15 cellular contexts compared by ENCODE assay signal in genomic region chr19:54541712-54542111, GRCh38. TPM values are rescaled to one million over a fixed set of nuclear protein-coding genes. Genes with fewer than 3 reads are reported as not detected.
A peak's percentile ranks its signal among the peaks of the same experiment; 100 is the strongest.
DNase-seq lines count a peak whose midpoint lies in the region; ATAC-seq and TF ChIP-seq lines count a peak whose summit lies in the region.
"Had no signal": no experiment of that assay in that cellular context is flagged by ENCODE, and none has a peak within 500 bp of the region (broad histone marks: within the 10 kb centered on the region; RNA-seq: fewer than 3 reads in every experiment).

No MANE protein-coding gene starts in this region.

- CTCF ChIA-PET in activated CD8-positive, alpha-beta memory T cell treated with anti-CD3 and anti-CD28 coated beads, Interleukin-2, amount 10 ng/mL, durations not matched to agents 7 days and 5 days (lab: Charles Lee), result no interaction called here
- CTCF ChIA-PET in activated CD8-positive, alpha-beta T cell treated with anti-CD3 and anti-CD28 coated beads for 36 hours (lab: Charles Lee), result no interaction called here

- H3K27ac Mint-ChIP-seq in activated CD8-positive, alpha-beta memory T cell treated with anti-CD3 and anti-CD28 coated beads, Interleukin-2, amount 10 ng/mL, durations not matched to agents 7 days and 5 days, result no peak overlapping the region
- peak overlapping the region; percentile 16 for H3K27ac Mint-ChIP-seq in activated CD8-positive, alpha-beta T cell treated with anti-CD3 and anti-CD28 coated beads for 36 hours

- no peaks in the 10 kb centered on the region for H3K9me3 Mint-ChIP-seq in activated CD8-positive, alpha-beta memory T cell treated with anti-CD3 and anti-CD28 coated beads, Interleukin-2, amount 10 ng/mL, durations not matched to agents 7 days and 5 days (ENCODE audit: low read depth)
- no peaks in the 10 kb centered on the region for H3K9me3 Mint-ChIP-seq in activated CD8-positive, alpha-beta T cell treated with anti-CD3 and anti-CD28 coated beads for 36 hours

- no peaks in the 10 kb centered on the region for H3K79me2 ChIP-seq in hepatocyte

- no peak overlapping the region for H3K27ac ChIP-seq in hepatocyte
- H3K27ac ChIP-seq: SJCRH30 had no signal

- no peak for TF ChIP-seq CTCF in activated CD8-positive, alpha-beta T cell treated with anti-CD3 and anti-CD28 coated beads for 36 hours (IDR thresholded peaks at IDR 0.05)
- no peak for TF ChIP-seq CTCF in hepatocyte (IDR thresholded peaks at IDR 0.05; ENCODE audit: poor library complexity)

- no peaks in the 10 kb centered on the region for H3K36me3 ChIP-seq in hepatocyte (replicated peaks; ENCODE audit: insufficient read depth, low read depth)
- H3K36me3 ChIP-seq: SJCRH30 had no signal

- intact Hi-C loops in activated CD8-positive, alpha-beta T cell treated with anti-CD3 and anti-CD28 coated beads for 36 hours (cut with micrococcal nuclease), result no loop called here
- intact Hi-C loops in posterior vena cava (cut with DNase I), result no loop called here

- H3K27me3 ChIP-seq in hepatocyte, result no peaks in the 10 kb centered on the region
- H3K27me3 ChIP-seq: SJCRH30 had no signal

- DNase-seq in activated CD8-positive, alpha-beta memory T cell treated with anti-CD3 and anti-CD28 coated beads, Interleukin-2, amount 10 ng/mL, durations not matched to agents 7 days and 5 days, result no peak
- no peak for DNase-seq in activated CD8-positive, alpha-beta memory T cell treated with anti-CD3 and anti-CD28 coated beads, Interleukin-2, amount 50 U/mL, for 4 hours
- DNase-seq in Kasumi-1 (lab: John Stamatoyannopoulos, UW) (peak; percentile 11 to 13), posterior vena cava (ENCODE audit: low spot score) (peak; percentile 2), hepatocyte (ENCODE audit: low spot score) (no peak)
- DNase-seq in activated CD8-positive, alpha-beta T cell treated with anti-CD3 and anti-CD28 coated beads for 36 hours, result peak; percentile 12
- DNase-seq: H7, MM.1S, NCI-H1417, NCI-H1930, NCI-H446, NCI-H69, PC-3, SJCRH30 had no signal

- peaks cover 18% of the 10 kb centered on the region for H3K4me1 Mint-ChIP-seq in activated CD8-positive, alpha-beta memory T cell treated with anti-CD3 and anti-CD28 coated beads, Interleukin-2, amount 10 ng/mL, durations not matched to agents 7 days and 5 days
- H3K4me1 Mint-ChIP-seq in activated CD8-positive, alpha-beta T cell treated with anti-CD3 and anti-CD28 coated beads for 36 hours (ENCODE audit: low read depth), result peaks cover 9% of the 10 kb centered on the region

- WGBS in hepatocyte (ENCODE audit: low lambda C conversion rate, missing lambda C conversion rate), result 26% methylated on average over 2 of the region's 2 CpGs

- H3K4me2 ChIP-seq in hepatocyte, result no peak overlapping the region

- POLR2A ChIA-PET in activated CD8-positive, alpha-beta T cell treated with anti-CD3 and anti-CD28 coated beads for 36 hours (lab: Charles Lee), result no interaction called here

- H2AFZ ChIP-seq in hepatocyte, result no peak overlapping the region

- H3K4me3 Mint-ChIP-seq in activated CD8-positive, alpha-beta memory T cell treated with anti-CD3 and anti-CD28 coated beads, Interleukin-2, amount 10 ng/mL, durations not matched to agents 7 days and 5 days, result no peak overlapping the region
- no peak overlapping the region for H3K4me3 Mint-ChIP-seq in activated CD8-positive, alpha-beta T cell treated with anti-CD3 and anti-CD28 coated beads for 36 hours

- H3K9me2 ChIP-seq in hepatocyte (replicated peaks; ENCODE audit: insufficient read depth), result no peaks in the 10 kb centered on the region

- H3K4me1 ChIP-seq in hepatocyte (ENCODE audit: insufficient read depth), result no peaks in the 10 kb centered on the region
- H3K4me1 ChIP-seq: SJCRH30 had no signal

- peak; percentile 36 for ATAC-seq in activated CD8-positive, alpha-beta memory T cell treated with anti-CD3 and anti-CD28 coated beads, Interleukin-2, amount 10 ng/mL, durations not matched to agents 7 days and 5 days
- ATAC-seq in activated CD8-positive, alpha-beta T cell treated with anti-CD3 and anti-CD28 coated beads for 36 hours, result peak; percentile 80
- ATAC-seq in GM18498 (IDR thresholded peaks at IDR 0.05; ENCODE audit: unreplicated experiment), result no peak
- ATAC-seq: PC-3 had no signal

- H3K9me3 ChIP-seq in hepatocyte (ENCODE audit: low read depth), result no peaks in the 10 kb centered on the region
- H3K9me3 ChIP-seq: SJCRH30 had no signal

- H3K27me3 Mint-ChIP-seq in activated CD8-positive, alpha-beta memory T cell treated with anti-CD3 and anti-CD28 coated beads, Interleukin-2, amount 10 ng/mL, durations not matched to agents 7 days and 5 days, result peaks cover 5% of the 10 kb centered on the region
- peaks cover 4% of the 10 kb centered on the region for H3K27me3 Mint-ChIP-seq in activated CD8-positive, alpha-beta T cell treated with anti-CD3 and anti-CD28 coated beads for 36 hours

- peaks cover 14% of the 10 kb centered on the region for H3K36me3 Mint-ChIP-seq in activated CD8-positive, alpha-beta memory T cell treated with anti-CD3 and anti-CD28 coated beads, Interleukin-2, amount 10 ng/mL, durations not matched to agents 7 days and 5 days
- no peaks in the 10 kb centered on the region for H3K36me3 Mint-ChIP-seq in activated CD8-positive, alpha-beta T cell treated with anti-CD3 and anti-CD28 coated beads for 36 hours (ENCODE audit: low read depth)

- no peaks in the 10 kb centered on the region for H4K20me1 ChIP-seq in hepatocyte (ENCODE audit: insufficient read depth, poor library complexity, severe bottlenecking)

- H3K4me3 ChIP-seq in hepatocyte, result no peak overlapping the region
- H3K4me3 ChIP-seq: SJCRH30 had no signal

RNA-seq across cellular contexts. Expression of gene LILRA2, which starts 31.9 kb away (rescaled TPM):
- total RNA-seq in activated CD8-positive, alpha-beta memory T cell treated with anti-CD3 and anti-CD28 coated beads, Interleukin-2, amount 10 ng/mL, durations not matched to agents 7 days and 5 days, result under 1 TPM in 1 of 2 experiments, not detected in 1; 0.14 TPM
- total RNA-seq in activated CD8-positive, alpha-beta T cell treated with anti-CD3 and anti-CD28 coated beads for 36 hours, result not detected
- total RNA-seq in posterior vena cava (1 to 10 TPM; 2.8 to 6.6 TPM), hepatocyte (not detected in 2 replicates)
- not detected in 2 replicates for polyA plus RNA-seq in hepatocyte
- total RNA-seq: H7, PC-3, SJCRH30 had no signal

RNA-seq across cellular contexts. Expression of gene LAIR2, which starts 39.1 kb away (rescaled TPM):
- 1 to 10 TPM; 1.4 to 6.8 TPM for total RNA-seq in activated CD8-positive, alpha-beta memory T cell treated with anti-CD3 and anti-CD28 coated beads, Interleukin-2, amount 10 ng/mL, durations not matched to agents 7 days and 5 days
- 1 to 10 TPM; 1.5 to 2.1 TPM for total RNA-seq in activated CD8-positive, alpha-beta T cell treated with anti-CD3 and anti-CD28 coated beads for 36 hours
- total RNA-seq in posterior vena cava, result not detected
- total RNA-seq in hepatocyte, result not detected in 2 replicates
- polyA plus RNA-seq in hepatocyte, result not detected in 2 replicates
- total RNA-seq: H7, PC-3, SJCRH30 had no signal

RNA-seq across cellular contexts. Expression of gene LILRA1, which starts 51.7 kb away (rescaled TPM):
- total RNA-seq in activated CD8-positive, alpha-beta memory T cell treated with anti-CD3 and anti-CD28 coated beads, Interleukin-2, amount 10 ng/mL, durations not matched to agents 7 days and 5 days, result not detected
- not detected for total RNA-seq in activated CD8-positive, alpha-beta T cell treated with anti-CD3 and anti-CD28 coated beads for 36 hours
- total RNA-seq in posterior vena cava, result 1 to 10 TPM; 1.7 to 1.8 TPM
- total RNA-seq in hepatocyte, result not detected in 2 replicates
- not detected in 2 replicates for polyA plus RNA-seq in hepatocyte
- total RNA-seq: H7, PC-3, SJCRH30 had no signal

Comparison
In these comparisons a context has a peak if more than half of its experiments do, and no peak if none do; other contexts are left out.
1. DNase-seq: peak in Kasumi-1 (2 of 2), activated CD8-positive, alpha-beta T cell treated with anti-CD3 and anti-CD28 coated beads for 36 hours (single experiment) and posterior vena cava (single experiment); none in activated CD8-positive, alpha-beta memory T cell treated with anti-CD3 and anti-CD28 coated beads, Interleukin-2, amount 10 ng/mL, durations not matched to agents 7 days and 5 days (single experiment), activated CD8-positive, alpha-beta memory T cell treated with anti-CD3 and anti-CD28 coated beads, Interleukin-2, amount 50 U/mL, for 4 hours (single experiment) and hepatocyte (single experiment).